ENCODE assay signal across 9 cellular contexts in the genomic region with DNA sequence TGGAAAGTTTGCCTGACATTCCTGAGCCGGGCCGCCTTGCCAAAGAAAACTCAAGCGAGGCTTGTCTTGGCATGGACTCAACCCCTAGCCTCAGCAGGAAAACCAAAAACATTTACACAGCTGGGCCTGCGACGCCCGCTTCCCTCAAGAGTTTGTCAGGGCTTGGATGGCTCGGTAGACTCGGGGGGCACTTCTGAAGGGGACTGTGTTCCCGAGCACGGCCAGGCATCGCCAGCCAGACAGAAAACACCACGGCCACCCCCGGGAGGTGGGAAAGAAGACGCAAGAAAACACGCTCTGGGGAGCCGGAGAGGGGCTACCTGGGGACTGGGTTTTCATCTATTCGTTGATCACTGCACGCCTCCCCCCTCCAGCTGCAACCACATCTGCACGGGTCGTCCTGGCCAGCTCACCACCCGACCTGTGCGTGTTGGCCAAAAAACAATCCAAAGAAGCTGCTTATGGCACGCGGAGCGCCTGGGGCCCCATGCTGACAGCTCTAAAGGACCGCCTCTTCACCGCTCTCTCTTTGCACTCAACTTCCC.
A peak's percentile ranks its signal among the peaks of the same experiment; 100 is the strongest.
DNase-seq lines count a peak whose midpoint lies in the region; ATAC-seq and TF ChIP-seq lines count a peak whose summit lies in the region.
"Had no signal": no experiment of that assay in that cellular context is flagged by ENCODE, and none has a peak within 500 bp of the region (broad histone marks: within the 10 kb centered on the region; RNA-seq: fewer than 3 reads in every experiment).

No MANE protein-coding gene starts in this region.

- TF ChIP-seq CTCF in epithelial cell of esophagus (IDR thresholded peaks at IDR 0.05; ENCODE audit: insufficient read depth, low read depth, low read length, missing control alignments) (no peak), upper lobe of right lung (IDR thresholded peaks at IDR 0.05) (no peak)

- peaks cover 12% of the 10 kb centered on the region for H3K4me1 ChIP-seq in upper lobe of right lung

- peak overlapping the region; percentile 24 for H3K27ac ChIP-seq in upper lobe of right lung

- intact Hi-C loops in upper lobe of right lung (cut with DNase I) = no loop called here

- H3K4me3 ChIP-seq in epithelial cell of esophagus (ENCODE audit: low read length) (no peak overlapping the region), upper lobe of right lung (no peak overlapping the region)

- no peaks in the 10 kb centered on the region for H3K9me3 ChIP-seq in upper lobe of right lung

- H3K27me3 ChIP-seq in upper lobe of right lung = no peaks in the 10 kb centered on the region

- H3K36me3 ChIP-seq in upper lobe of right lung = no peaks in the 10 kb centered on the region

- ATAC-seq in upper lobe of right lung (peak; percentile 53), GM19328 (IDR thresholded peaks at IDR 0.05; ENCODE audit: unreplicated experiment) (no peak), HG02588 (IDR thresholded peaks at IDR 0.05; ENCODE audit: unreplicated experiment) (no peak), HG03139 (IDR thresholded peaks at IDR 0.05; ENCODE audit: unreplicated experiment) (no peak), GM19395 (IDR thresholded peaks at IDR 0.05; ENCODE audit: unreplicated experiment) (no peak)

- DNase-seq in NCI-H1092 treated with DMSO at 0.1 percent for 48 hours (lab: John Stamatoyannopoulos, UW) = peak; percentile 41
- peak; percentile 92 for DNase-seq in epithelial cell of esophagus (ENCODE audit: low read depth)
- peak; percentile 68 for DNase-seq in medulla oblongata (ENCODE audit: extremely low spot score)
- peak; percentile 70 for DNase-seq in upper lobe of right lung
- DNase-seq: activated CD4-positive, alpha-beta T cell treated with anti-CD3 and anti-CD28 coated beads, Interleukin-2, amount 10 ng/mL, durations not matched to agents 24 days and 14 days had no signal

Comparison
In these comparisons a context has a peak if more than half of its experiments do, and no peak if none do; other contexts are left out.
1. DNase-seq: peak in every context shown above with its lines; median percentile 92 in epithelial cell of esophagus; 70 in upper lobe of right lung; 68 in medulla oblongata; 41 in NCI-H1092 treated with DMSO at 0.1 percent for 48 hours.